ENCODE assay signal across 23 cellular contexts in genomic region chr7:90469554-90469953, GRCh38. TPM values are rescaled to one million over a fixed set of nuclear protein-coding genes. Genes with fewer than 3 reads are reported as not detected.
DNase-seq lines count a peak whose midpoint lies in the region; ATAC-seq, FAIRE-seq and TF ChIP-seq lines count a peak whose summit lies in the region.
"Had no signal": no experiment of that assay in that cellular context is flagged by ENCODE, and none has a peak within 500 bp of the region (broad histone marks: within the 10 kb centered on the region; RNA-seq: fewer than 3 reads in every experiment).

Gene PTTG1IP2 (plus strand): TSS chr7:90469639. CDS start chr7:90469787, 148 bp downstream.

- WGBS in SK-N-SH (ENCODE audit: low lambda C conversion rate) = 65% methylated on average over 4 of the region's 4 CpGs
- no CpG with 5 or more reads among the region's 4 CpGs for WGBS in neuronal stem cell (ENCODE audit: extremely low coverage in 2 of 2, insufficient read length in 2 of 2, insufficient replicate concordance in 1 of 2), 2 donors

- H3K36me3 ChIP-seq in SK-N-SH (replicated peaks in 1 of 2; ENCODE audit: control insufficient read depth in 1 of 2, insufficient read depth in 2 of 2, low read length in 1 of 2) = no peaks in the 10 kb centered on the region
- no peaks in the 10 kb centered on the region for H3K36me3 ChIP-seq in left ventricle myocardium inferior
- H3K36me3 ChIP-seq in bronchial epithelial cell (ENCODE audit: control insufficient read depth, insufficient read depth, low read length) = no peaks in the 10 kb centered on the region
- no peaks in the 10 kb centered on the region for H3K36me3 ChIP-seq in neuronal stem cell (replicated peaks in 1 of 2; ENCODE audit: control insufficient read depth in 2 of 2, insufficient read depth in 2 of 2, low read length in 2 of 2)

- H3K79me1 ChIP-seq in neuronal stem cell (ENCODE audit: low read depth, low read length) = no peaks in the 10 kb centered on the region

- TF ChIP-seq RAD21 in SK-N-SH (IDR thresholded peaks at IDR 0.05; ENCODE audit: low read length) = no peak

- CTCF ChIA-PET in SK-N-SH (lab: Yijun Ruan, JAX) = interaction anchor here (1.1 to 5.1 kb wide), 4 partner anchors 13 to 565 kb away, joined by 3 to 30 read pairs (median 4); partner anchors contain the start of gene CDK14

- H2BK15ac ChIP-seq in neuronal stem cell (ENCODE audit: low read length) = no peak within 1 kb of the TSS

- TF ChIP-seq CTCF in SK-N-SH (IDR thresholded peaks at IDR 0.05) (no peak), left ventricle myocardium inferior (IDR thresholded peaks at IDR 0.05; ENCODE audit: borderline replicate concordance) (no peak), bronchial epithelial cell (IDR thresholded peaks at IDR 0.05; ENCODE audit: insufficient read depth, low read length, severe bottlenecking) (no peak)

- no peak for DNase-seq in SK-N-SH
- DNase-seq in left ventricle myocardium inferior = peak; percentile 17
- no peak for DNase-seq in left ventricle myocardium superior
- DNase-seq in bronchial epithelial cell (ENCODE audit: low read depth) = no peak
- no peak for DNase-seq in neuronal stem cell (ENCODE audit: low spot score)
- DNase-seq in stimulated activated CD4-positive, alpha-beta T cell treated with anti-CD3 and anti-CD28 coated beads, Interleukin-2, amount 100 ng/mL, for 48 hours = no peak
- DNase-seq: AML-193; CD4-positive, alpha-beta memory T cell; DMS153; DMS79; GDM1; HCEC 1CT had no signal

- ATAC-seq in SK-N-SH treated with all-trans-retinoic acid at 6 μM for 48 hours (no peak), left ventricle myocardium superior (no peak), HG02588 (IDR thresholded peaks at IDR 0.05; ENCODE audit: unreplicated experiment) (no peak)
- ATAC-seq: A549, GM23338 had no signal

- H3K9me2 ChIP-seq in SK-N-SH = no peaks in the 10 kb centered on the region

- peak; percentile 80 for FAIRE-seq in bronchial epithelial cell (lab: Jason Lieb, UNC)
- FAIRE-seq: A549, GM12892, H54, HTR-8/SVneo had no signal

- no peak within 1 kb of the TSS for H2BK120ac ChIP-seq in neuronal stem cell (ENCODE audit: low read depth, low read length)

- H4K91ac ChIP-seq in neuronal stem cell (ENCODE audit: low read depth, low read length, poor library complexity) = no peak within 1 kb of the TSS

- H3K23ac ChIP-seq in neuronal stem cell (ENCODE audit: low read depth, low read length, poor library complexity) = no peak within 1 kb of the TSS

- H3K27me3 ChIP-seq in SK-N-SH (ENCODE audit: insufficient read depth) (no peaks in the 10 kb centered on the region), left ventricle myocardium inferior (ENCODE audit: low read depth) (no peaks in the 10 kb centered on the region), bronchial epithelial cell (ENCODE audit: control insufficient read depth, insufficient read depth, low read length) (no peaks in the 10 kb centered on the region), neuronal stem cell (ENCODE audit: control insufficient read depth in 3 of 3, insufficient read depth in 3 of 3, low read depth in 1 of 3, low read length in 3 of 3) (no peaks in the 10 kb centered on the region)
- H3K27me3 ChIP-seq: BLaER1 had no signal

- H3K9me3 ChIP-seq in SK-N-SH (no peaks in the 10 kb centered on the region), left ventricle myocardium inferior (replicated peaks) (peaks cover 1% of the 10 kb centered on the region), neuronal stem cell (replicated peaks in 1 of 2; ENCODE audit: control insufficient read depth in 2 of 2, insufficient read depth in 1 of 2, low read depth in 1 of 2, low read length in 2 of 2) (peaks cover 0 to 4% of the 10 kb centered on the region in 2 donors)

- no peak within 1 kb of the TSS for H3K4me3 ChIP-seq in SK-N-SH (ENCODE audit: low read depth in 2 of 2, low read length in 1 of 2)
- no peak within 1 kb of the TSS for H3K4me3 ChIP-seq in left ventricle myocardium inferior
- H3K4me3 ChIP-seq in bronchial epithelial cell (ENCODE audit: low read depth, low read length) = no peak within 1 kb of the TSS
- no peak within 1 kb of the TSS for H3K4me3 ChIP-seq in neuronal stem cell (ENCODE audit: low read length in 2 of 2)
- H3K4me3 ChIP-seq: A549, BLaER1, GM23338 had no signal

- no peaks in the 10 kb centered on the region for H4K20me1 ChIP-seq in SK-N-SH (ENCODE audit: insufficient read depth)
- H4K20me1 ChIP-seq: BLaER1 had no signal

- H3K4ac ChIP-seq in neuronal stem cell (ENCODE audit: low read length) = no peak within 1 kb of the TSS

- H2AFZ ChIP-seq in SK-N-SH (ENCODE audit: low read depth) (0 out of 2 replicates have a peak within 1 kb of the TSS, but pooled peaks have one; percentile 8), neuronal stem cell (ENCODE audit: low read length) (no peak within 1 kb of the TSS)
- H2AFZ ChIP-seq: GM23338 had no signal

- no peak for TF ChIP-seq EP300 in SK-N-SH (IDR thresholded peaks at IDR 0.05; ENCODE audit: borderline replicate concordance in 1 of 2, low read depth in 1 of 2, low read length in 1 of 2)

- no peak within 1 kb of the TSS for H3K14ac ChIP-seq in neuronal stem cell (ENCODE audit: low read length)

- no peaks in the 10 kb centered on the region for H3F3A ChIP-seq in SK-N-SH (replicated peaks; ENCODE audit: insufficient read depth)

- H3K4me1 ChIP-seq in SK-N-SH (ENCODE audit: control insufficient read depth in 1 of 2, insufficient read depth in 2 of 2, low read depth in 1 of 2, low read length in 1 of 2) (peaks cover 0 to 10% of the 10 kb centered on the region in 2 experiments; a peak in 1 of 4 replicates), left ventricle myocardium inferior (no peaks in the 10 kb centered on the region), neuronal stem cell (ENCODE audit: control insufficient read depth in 2 of 2, insufficient read depth in 1 of 2, low read depth in 1 of 2, low read length in 2 of 2) (no peaks in the 10 kb centered on the region)
- H3K4me1 ChIP-seq: A549, BLaER1 had no signal

- H4K8ac ChIP-seq in neuronal stem cell (ENCODE audit: low read depth, low read length) = no peak within 1 kb of the TSS

- H3K4me2 ChIP-seq in SK-N-SH (no peak within 1 kb of the TSS), neuronal stem cell (ENCODE audit: insufficient read depth, low read length, poor library complexity, severe bottlenecking) (no peak within 1 kb of the TSS)
- H3K4me2 ChIP-seq: A549, BLaER1, GM23338 had no signal

- POLR2A ChIA-PET in SK-N-SH (lab: Yijun Ruan, JAX) = no interaction called here

- peak within 1 kb of the TSS; percentile 45 for H2AK5ac ChIP-seq in neuronal stem cell (ENCODE audit: low read depth, low read length)

- H3K9ac ChIP-seq in SK-N-SH (no peak within 1 kb of the TSS), neuronal stem cell (ENCODE audit: low read depth, low read length, poor library complexity) (no peak within 1 kb of the TSS)
- H3K9ac ChIP-seq: BLaER1 had no signal

- H3K18ac ChIP-seq in neuronal stem cell (ENCODE audit: low read length) = peak within 1 kb of the TSS; percentile 38

- H2BK12ac ChIP-seq in neuronal stem cell (ENCODE audit: low read length) = peak within 1 kb of the TSS; percentile 88

- no peaks in the 10 kb centered on the region for H3K79me2 ChIP-seq in SK-N-SH (ENCODE audit: insufficient read depth)

- intact Hi-C loops in left ventricle myocardium inferior (cut with micrococcal nuclease) (no loop called here), left ventricle myocardium superior (cut with micrococcal nuclease) (no loop called here)

- no peak within 1 kb of the TSS for H2BK5ac ChIP-seq in neuronal stem cell (ENCODE audit: low read length)

- H3K27ac ChIP-seq in SK-N-SH (ENCODE audit: low read depth in 2 of 2, low read length in 1 of 2) (peak within 1 kb of the TSS in 1 of 2 experiments; percentile 14; a peak in 1 of 4 replicates), left ventricle myocardium inferior (replicated peaks) (no peak within 1 kb of the TSS), neuronal stem cell (replicated peaks; ENCODE audit: low read length) (no peak within 1 kb of the TSS)
- H3K27ac ChIP-seq: 22Rv1, A549, BLaER1 had no signal

TF ChIP-seq in SK-N-SH, 30 proteins besides CTCF, POLR2A, EP300 and RAD21 (continues in another document):
- no peak for TF ChIP-seq FOXM1 (IDR thresholded peaks at IDR 0.05; ENCODE audit: low read depth)
- TF ChIP-seq USF2 (IDR thresholded peaks at IDR 0.05; ENCODE audit: borderline replicate concordance, low read depth, low read length) = no peak
- TF ChIP-seq RCOR1 (IDR thresholded peaks at IDR 0.05; ENCODE audit: low read length) = no peak
- TF ChIP-seq TEAD4 (IDR thresholded peaks at IDR 0.05; ENCODE audit: borderline replicate concordance, insufficient read depth) = no peak
- TF ChIP-seq FOSL2 (IDR thresholded peaks at IDR 0.05; ENCODE audit: borderline replicate concordance, low read depth) = no peak
- TF ChIP-seq SIN3A (IDR thresholded peaks at IDR 0.05; ENCODE audit: borderline replicate concordance, low read depth, low read length) = no peak

TF ChIP-seq in SK-N-SH treated with all-trans-retinoic acid at 6 μM for 48 hours, 23 proteins besides CTCF, POLR2A, EP300 and RAD21 (continues in another document):
- TF ChIP-seq, protein P1, sequence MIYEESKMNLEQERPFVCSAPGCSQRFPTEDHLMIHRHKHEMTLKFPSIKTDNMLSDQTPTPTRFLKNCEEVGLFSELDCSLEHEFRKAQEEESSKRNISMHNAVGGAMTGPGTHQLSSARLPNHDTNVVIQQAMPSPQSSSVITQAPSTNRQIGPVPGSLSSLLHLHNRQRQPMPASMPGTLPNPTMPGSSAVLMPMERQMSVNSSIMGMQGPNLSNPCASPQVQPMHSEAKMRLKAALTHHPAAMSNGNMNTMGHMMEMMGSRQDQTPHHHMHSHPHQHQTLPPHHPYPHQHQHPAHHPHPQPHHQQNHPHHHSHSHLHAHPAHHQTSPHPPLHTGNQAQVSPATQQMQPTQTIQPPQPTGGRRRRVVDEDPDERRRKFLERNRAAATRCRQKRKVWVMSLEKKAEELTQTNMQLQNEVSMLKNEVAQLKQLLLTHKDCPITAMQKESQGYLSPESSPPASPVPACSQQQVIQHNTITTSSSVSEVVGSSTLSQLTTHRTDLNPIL (CRISPR knock-in tag; IDR thresholded peaks at IDR 0.05; ENCODE audit: low read depth) = no peak
- no peak for TF ChIP-seq ZC3H10 (CRISPR knock-in tag; IDR thresholded peaks at IDR 0.05)

RNA-seq across cellular contexts. Expression of gene PTTG1IP2, which starts in this region (rescaled TPM):
- not detected in 2 replicates for polyA plus RNA-seq in SK-N-SH (2012; rRNA removed)
- not detected in 2 replicates for polyA plus RNA-seq in SK-N-SH (2012; cell fraction: cytosol; rRNA removed)
- not detected in 2 replicates for polyA plus RNA-seq in SK-N-SH (2012; cell fraction: nucleus; rRNA removed)
- total RNA-seq in left ventricle myocardium inferior = not detected
- total RNA-seq in left ventricle myocardium superior = not detected
- total RNA-seq in bronchial epithelial cell = not detected in 2 replicates
- polyA plus RNA-seq in neuronal stem cell (2013, experiment 1 of 2) = not detected
- not detected for polyA plus RNA-seq in neuronal stem cell (2013, experiment 2 of 2)
- total RNA-seq: CD4-positive, alpha-beta memory T cell; Daoy; GM23338 had no signal
- polyA plus RNA-seq: A549; CD14-positive monocyte; CD4-positive, alpha-beta memory T cell; GM23338 had no signal

Comparison
In these comparisons a context has a peak if more than half of its experiments do, and no peak if none do; other contexts are left out.
1. Peak in DNase-seq in left ventricle myocardium inferior; RNA of the gene not detected or under 1 TPM.